In the genomic region with DNA sequence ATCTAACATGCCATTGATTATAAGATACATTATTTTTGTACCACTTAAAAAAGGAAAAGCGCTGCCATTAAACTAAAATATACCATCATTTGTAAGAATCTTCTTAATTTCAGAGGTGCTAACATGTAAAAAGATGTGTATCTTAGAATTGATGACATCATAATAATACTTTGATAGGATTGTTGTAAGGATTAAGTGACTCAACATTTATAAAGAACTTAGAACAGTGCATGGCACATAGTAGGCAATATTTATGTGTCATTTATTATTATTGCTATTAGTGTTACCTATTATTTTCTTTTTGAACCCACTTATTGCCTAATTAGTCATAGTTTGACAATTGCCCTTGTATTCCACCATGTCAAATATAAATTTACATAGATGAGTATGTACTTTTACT, we compare ENCODE assay signal across 25 cellular contexts.
"Had no signal": no experiment of that assay in that cellular context is flagged by ENCODE, and none has a peak within 500 bp of the region (broad histone marks: within the 10 kb centered on the region; RNA-seq: fewer than 3 reads in every experiment).

No MANE protein-coding gene starts in this region.

- H3K36me3 ChIP-seq: breast epithelium, thoracic aorta had no signal

- H3K27me3 Mint-ChIP-seq: activated B cell treated with CpG ODN at 0.5 μM for 24 hours; activated CD4-positive, alpha-beta memory T cell treated with anti-CD3 and anti-CD28 coated beads for 36 hours; activated T-helper 17 cell treated with anti-CD3 and anti-CD28 coated beads, Interleukin-2, amount 50 U/mL, for 72 hours; central memory CD8-positive, alpha-beta T cell; naive B cell; progenitor cell of endocrine pancreas; type B pancreatic cell had no signal

- H3K27me3 ChIP-seq: breast epithelium, hepatocyte, vagina had no signal

- H3K27ac Mint-ChIP-seq: activated B cell treated with CpG ODN at 0.5 μM for 24 hours; activated CD4-positive, alpha-beta memory T cell treated with anti-CD3 and anti-CD28 coated beads for 36 hours; progenitor cell of endocrine pancreas; T-helper 1 cell treated with Interleukin-12 subunit alpha and Interleukin-12 subunit beta and Interleukin-4 antibody, amounts not matched to agents 30 μg/mL and 1 μg/mL, for 36 hours; type B pancreatic cell had no signal

- H3K9me3 ChIP-seq: breast epithelium, thoracic aorta, vagina had no signal

- H3K4me3 ChIP-seq: breast epithelium, hepatocyte, lung, thoracic aorta, vagina had no signal

- H3K9me3 Mint-ChIP-seq: activated B cell treated with CpG ODN at 0.5 μM for 24 hours; activated CD4-positive, alpha-beta memory T cell treated with anti-CD3 and anti-CD28 coated beads for 36 hours; activated naive CD4-positive, alpha-beta T cell treated with anti-CD3 and anti-CD28 coated beads, Interleukin-2, amount 50 U/mL, for 72 hours; activated T-helper 17 cell treated with anti-CD3 and anti-CD28 coated beads, Interleukin-2, amount 50 U/mL, for 72 hours; central memory CD8-positive, alpha-beta T cell; immature natural killer cell; naive B cell; T-helper 1 cell treated with Interleukin-12 subunit alpha and Interleukin-12 subunit beta and Interleukin-4 antibody, amounts not matched to agents 30 μg/mL and 1 μg/mL, for 36 hours; type B pancreatic cell had no signal

- H3K4me3 Mint-ChIP-seq: activated B cell treated with CpG ODN at 0.5 μM for 24 hours; activated CD4-positive, alpha-beta memory T cell treated with anti-CD3 and anti-CD28 coated beads for 36 hours; activated T-helper 17 cell treated with anti-CD3 and anti-CD28 coated beads, Interleukin-2, amount 50 U/mL, for 72 hours; central memory CD8-positive, alpha-beta T cell; T-helper 1 cell treated with Interleukin-12 subunit alpha and Interleukin-12 subunit beta and Interleukin-4 antibody, amounts not matched to agents 30 μg/mL and 1 μg/mL, for 36 hours; type B pancreatic cell had no signal

- H3K27ac ChIP-seq: breast epithelium, hepatocyte, thoracic aorta, vagina had no signal

- DNase-seq: activated B cell treated with CpG ODN at 0.5 μM for 24 hours; activated CD4-positive, alpha-beta memory T cell treated with anti-CD3 and anti-CD28 coated beads for 36 hours; activated CD4-positive, alpha-beta T cell treated with anti-CD3 and anti-CD28 coated beads for 48 hours; effector memory CD4-positive, alpha-beta T cell; foreskin melanocyte; glutamatergic neuron; immature natural killer cell; naive B cell; retina; stimulated activated CD4-positive, alpha-beta T cell treated with anti-CD3 and anti-CD28 coated beads, Interleukin-2, amount 100 ng/mL, for 48 hours; stimulated activated CD8-positive, alpha-beta memory T cell treated with anti-CD3 and anti-CD28 coated beads, Interleukin-4, amount 100 ng/mL, for 48 hours; stimulated activated naive CD4-positive, alpha-beta T cell treated with Interleukin-2 at 50 U/mL for 16 hours had no signal

- ATAC-seq: activated T-helper 17 cell treated with anti-CD3 and anti-CD28 coated beads, Interleukin-2, amount 50 U/mL, for 72 hours; esophagus mucosa; left lobe of liver had no signal

- H3K4me1 ChIP-seq: breast epithelium had no signal
